In genomic region chr1:25703671-25704637, GRCh38 we compare ENCODE assay signal across 9 cellular contexts.
DNase-seq lines count a peak whose midpoint lies in the region; ATAC-seq, FAIRE-seq and TF ChIP-seq lines count a peak whose summit lies in the region.
"Had no signal": no experiment of that assay in that cellular context is flagged by ENCODE, and none has a peak within 500 bp of the region (broad histone marks: within the 10 kb centered on the region; RNA-seq: fewer than 3 reads in every experiment).

No MANE protein-coding gene starts in this region.

- H3K79me2 ChIP-seq in astrocyte (ENCODE audit: insufficient read depth, low read length) (no peaks in the 10 kb centered on the region), smooth muscle cell (ENCODE audit: low read depth) (no peaks in the 10 kb centered on the region)

- peak overlapping the region; percentile 36 for H3K27ac Mint-ChIP-seq in astrocyte (ENCODE audit: unreplicated experiment)

- peaks cover 22% of the 10 kb centered on the region for H3K4me1 Mint-ChIP-seq in astrocyte (ENCODE audit: low read depth, unreplicated experiment)

- H3K27me3 Mint-ChIP-seq in astrocyte (ENCODE audit: low read depth, unreplicated experiment), result peaks cover 10% of the 10 kb centered on the region

- H3K27me3 ChIP-seq in BLaER1, result no peaks in the 10 kb centered on the region
- H3K27me3 ChIP-seq in astrocyte (ENCODE audit: insufficient read depth, low read length), result no peaks in the 10 kb centered on the region
- no peaks in the 10 kb centered on the region for H3K27me3 ChIP-seq in testis
- H3K27me3 ChIP-seq in smooth muscle cell (ENCODE audit: low read depth), result no peaks in the 10 kb centered on the region

- no peaks in the 10 kb centered on the region for H3K9me3 ChIP-seq in BLaER1
- H3K9me3 ChIP-seq in astrocyte (ENCODE audit: insufficient read depth, low read depth, low read length), result no peaks in the 10 kb centered on the region
- no peaks in the 10 kb centered on the region for H3K9me3 ChIP-seq in mucosa of descending colon
- H3K9me3 ChIP-seq in testis, result no peaks in the 10 kb centered on the region
- H3K9me3 ChIP-seq in smooth muscle cell (replicated peaks; ENCODE audit: low read depth), result no peaks in the 10 kb centered on the region

- H3K4me2 ChIP-seq in BLaER1 (peak overlapping the region; percentile 27), astrocyte (ENCODE audit: low read length) (no peak overlapping the region), smooth muscle cell (no peak overlapping the region)

- peaks cover 13% of the 10 kb centered on the region for H3F3A ChIP-seq in smooth muscle cell (ENCODE audit: low read depth)

- H3K4me3 ChIP-seq in BLaER1 (no peak overlapping the region), astrocyte (ENCODE audit: insufficient read depth, low read depth, low read length) (no peak overlapping the region), mucosa of descending colon (no peak overlapping the region), testis (no peak overlapping the region), smooth muscle cell (no peak overlapping the region)

- H3K36me3 ChIP-seq in BLaER1, result no peaks in the 10 kb centered on the region
- H3K36me3 ChIP-seq in astrocyte (ENCODE audit: insufficient read depth, low read length), result no peaks in the 10 kb centered on the region
- no peaks in the 10 kb centered on the region for H3K36me3 ChIP-seq in mucosa of descending colon (ENCODE audit: low read depth)
- H3K36me3 ChIP-seq in testis (ENCODE audit: low read depth, missing control alignments), result no peaks in the 10 kb centered on the region
- no peaks in the 10 kb centered on the region for H3K36me3 ChIP-seq in smooth muscle cell (ENCODE audit: low read depth)

- H3K9me3 Mint-ChIP-seq in astrocyte (ENCODE audit: unreplicated experiment), result no peaks in the 10 kb centered on the region

- no peak for TF ChIP-seq POLR2A in testis (IDR thresholded peaks at IDR 0.05)

- TF ChIP-seq CTCF in astrocyte (IDR thresholded peaks at IDR 0.05; ENCODE audit: insufficient read depth, low read depth, low read length) (no peak), mucosa of descending colon (IDR thresholded peaks at IDR 0.05) (no peak), testis (IDR thresholded peaks at IDR 0.05) (no peak), smooth muscle cell (IDR thresholded peaks at IDR 0.05; ENCODE audit: borderline replicate concordance, insufficient read depth, poor library complexity, severe bottlenecking) (no peak)

- peak; percentile 68 for ATAC-seq in mucosa of descending colon
- ATAC-seq in HG02852 (IDR thresholded peaks at IDR 0.05; ENCODE audit: unreplicated experiment), result no peak

- H3K9ac ChIP-seq in BLaER1, result no peak overlapping the region
- no peak overlapping the region for H3K9ac ChIP-seq in astrocyte (ENCODE audit: low read length)
- H3K9ac ChIP-seq in smooth muscle cell (ENCODE audit: low read depth), result no peak overlapping the region

- H2AFZ ChIP-seq in astrocyte (ENCODE audit: low read depth, low read length) (no peak overlapping the region), smooth muscle cell (ENCODE audit: low read depth) (no peak overlapping the region)

- 86 to 88% methylated on average over 11 of the region's 11 CpGs for WGBS in testis, 2 donors
- 51% methylated on average over 11 of the region's 11 CpGs for WGBS in smooth muscle cell (ENCODE audit: low lambda C conversion rate)

- intact Hi-C loops in mucosa of descending colon (cut with DNase I, micrococcal nuclease), result no loop called here
- intact Hi-C loops in testis (cut with DNase I; ENCODE audit: low total_unique reads), result no loop called here

- H3K4me1 ChIP-seq in BLaER1 (peaks cover 39% of the 10 kb centered on the region), astrocyte (ENCODE audit: insufficient read depth, low read length) (peaks cover 18% of the 10 kb centered on the region), mucosa of descending colon (ENCODE audit: low read depth) (peaks cover 4% of the 10 kb centered on the region), testis (peaks cover 32% of the 10 kb centered on the region), smooth muscle cell (ENCODE audit: low read depth) (peaks cover 46% of the 10 kb centered on the region)

- DNase-seq in Kasumi-1 (lab: John Stamatoyannopoulos, UW) (peak; percentile 45 to 61), astrocyte (ENCODE audit: low read depth) (no peak), mucosa of descending colon (no peak), testis (no peak), smooth muscle cell (lab: John Stamatoyannopoulos, UW; ENCODE audit: unreplicated experiment) (no peak), epidermal melanocyte (ENCODE audit: insufficient read length, low spot score) (no peak)

- H3K4me3 Mint-ChIP-seq in astrocyte (ENCODE audit: unreplicated experiment), result no peak overlapping the region

- H3K36me3 Mint-ChIP-seq in astrocyte (ENCODE audit: low read depth, unreplicated experiment), result no peaks in the 10 kb centered on the region

- FAIRE-seq in astrocyte (lab: Jason Lieb, UNC), result no peak

- H3K27ac ChIP-seq in BLaER1, result no peak overlapping the region
- no peak overlapping the region for H3K27ac ChIP-seq in astrocyte (ENCODE audit: low read depth, low read length)
- no peak overlapping the region for H3K27ac ChIP-seq in testis
- H3K27ac ChIP-seq in smooth muscle cell (ENCODE audit: low read depth), result no peak overlapping the region
- H3K27ac ChIP-seq: RWPE1 had no signal

- H4K20me1 ChIP-seq in BLaER1, result no peaks in the 10 kb centered on the region
- no peaks in the 10 kb centered on the region for H4K20me1 ChIP-seq in astrocyte (ENCODE audit: insufficient read depth, low read length)
- H4K20me1 ChIP-seq in smooth muscle cell (ENCODE audit: low read depth), result no peaks in the 10 kb centered on the region

Comparison
In these comparisons a context has a peak if more than half of its experiments do, and no peak if none do; other contexts are left out.
1. DNase-seq: peak in Kasumi-1 (2 of 2); none in astrocyte (single experiment), mucosa of descending colon (0 of 3), testis (single experiment), smooth muscle cell (single experiment) and epidermal melanocyte (single experiment).